12 cellular contexts compared by ENCODE assay signal in genomic region chrX:107880054-107880610, GRCh38. TPM values are rescaled to one million over a fixed set of nuclear protein-coding genes. Genes with fewer than 3 reads are reported as not detected.
DNase-seq lines count a peak whose midpoint lies in the region; ATAC-seq and TF ChIP-seq lines count a peak whose summit lies in the region.
"Had no signal": no experiment of that assay in that cellular context is flagged by ENCODE, and none has a peak within 500 bp of the region (broad histone marks: within the 10 kb centered on the region; RNA-seq: fewer than 3 reads in every experiment).

No MANE protein-coding gene starts in this region.

- peaks cover 4% of the 10 kb centered on the region; the same call in 1 of the 2 replicates for H3K4me1 ChIP-seq in SJCRH30
- no peaks in the 10 kb centered on the region for H3K4me1 ChIP-seq in CD8-positive, alpha-beta memory T cell (ENCODE audit: insufficient read depth, low read length)
- H3K4me1 ChIP-seq: BE2C had no signal

- no peaks in the 10 kb centered on the region for H3K9me3 ChIP-seq in SJCRH30 (replicated peaks)
- no peaks in the 10 kb centered on the region for H3K9me3 ChIP-seq in CD8-positive, alpha-beta memory T cell (ENCODE audit: low read length)
- H3K9me3 ChIP-seq: BE2C had no signal

- H3K27me3 Mint-ChIP-seq in glutamatergic neuron (ENCODE audit: unreplicated experiment) = no peaks in the 10 kb centered on the region
- peaks cover 0 to 6% of the 10 kb centered on the region in 2 donors for H3K27me3 Mint-ChIP-seq in CD8-positive, alpha-beta memory T cell
- H3K27me3 Mint-ChIP-seq: CD4-positive, alpha-beta memory T cell had no signal

- DNase-seq in HK-2 (ENCODE audit: unreplicated experiment) = peak; percentile 51
- peak; percentile 21 to 37 for DNase-seq in SJCRH30
- DNase-seq in iris pigment epithelial cell (ENCODE audit: low read depth) = peak; percentile 2
- peak; percentile 63 for DNase-seq in renal cortical epithelial cell (ENCODE audit: low read depth)
- no peak for DNase-seq in glutamatergic neuron
- no peak for DNase-seq in CD8-positive, alpha-beta memory T cell
- DNase-seq: BE2C, NCI-H2029 treated with DMSO at 0.1 percent for 48 hours, NCI-H524 had no signal

- no peaks in the 10 kb centered on the region for H3K9me3 Mint-ChIP-seq in glutamatergic neuron (ENCODE audit: unreplicated experiment)
- no peaks in the 10 kb centered on the region for H3K9me3 Mint-ChIP-seq in CD8-positive, alpha-beta memory T cell

- no peak overlapping the region for H3K4me3 ChIP-seq in SJCRH30
- no peak overlapping the region for H3K4me3 ChIP-seq in CD8-positive, alpha-beta memory T cell (ENCODE audit: low read length)

- no peaks in the 10 kb centered on the region for H3K27me3 ChIP-seq in SJCRH30
- no peaks in the 10 kb centered on the region for H3K27me3 ChIP-seq in CD8-positive, alpha-beta memory T cell (ENCODE audit: insufficient read depth, low read length, poor library complexity, severe bottlenecking)
- H3K27me3 ChIP-seq: BE2C had no signal

- H3K4me3 Mint-ChIP-seq in glutamatergic neuron (ENCODE audit: unreplicated experiment) = no peak overlapping the region
- H3K4me3 Mint-ChIP-seq in CD8-positive, alpha-beta memory T cell = no peak overlapping the region
- H3K4me3 Mint-ChIP-seq: CD4-positive, alpha-beta memory T cell had no signal

- no peaks in the 10 kb centered on the region for H3K4me1 Mint-ChIP-seq in glutamatergic neuron (ENCODE audit: low read depth, unreplicated experiment)
- no peaks in the 10 kb centered on the region for H3K4me1 Mint-ChIP-seq in CD8-positive, alpha-beta memory T cell

- POLR2A ChIA-PET in CD8-positive, alpha-beta memory T cell (lab: Charles Lee) = no interaction called here

- ATAC-seq in HG02678 (IDR thresholded peaks at IDR 0.05; ENCODE audit: unreplicated experiment) = no peak

- no peaks in the 10 kb centered on the region for H3K36me3 Mint-ChIP-seq in glutamatergic neuron (ENCODE audit: unreplicated experiment)
- H3K36me3 Mint-ChIP-seq in CD8-positive, alpha-beta memory T cell = peaks cover 0 to 8% (median 0%) of the 10 kb centered on the region in 3 donors

- H3K27ac ChIP-seq in SJCRH30 = no peak overlapping the region
- no peak overlapping the region for H3K27ac ChIP-seq in CD8-positive, alpha-beta memory T cell (ENCODE audit: low read depth, low read length)
- H3K27ac ChIP-seq: KMS-11 had no signal

- CTCF ChIA-PET in CD8-positive, alpha-beta memory T cell (lab: Charles Lee) = no interaction called here

- TF ChIP-seq CTCF in glutamatergic neuron (IDR thresholded peaks at IDR 0.05; ENCODE audit: partially characterized antibody, unreplicated experiment) = no peak

- no peaks in the 10 kb centered on the region for H3K36me3 ChIP-seq in SJCRH30
- no peaks in the 10 kb centered on the region for H3K36me3 ChIP-seq in CD8-positive, alpha-beta memory T cell (ENCODE audit: insufficient read depth, low read length)
- H3K36me3 ChIP-seq: BE2C had no signal

- no peak overlapping the region for H3K27ac Mint-ChIP-seq in glutamatergic neuron (ENCODE audit: unreplicated experiment)
- H3K27ac Mint-ChIP-seq in CD8-positive, alpha-beta memory T cell = no peak overlapping the region
- H3K27ac Mint-ChIP-seq: CD4-positive, alpha-beta memory T cell had no signal

RNA-seq across cellular contexts. Expression of gene MID2, which starts 54.5 kb away (rescaled TPM):
- total RNA-seq in SJCRH30 (2014; rRNA removed; shearing (Covaris generic)) = 2.0 and 3.9 TPM in 2 replicates
- total RNA-seq in renal cortical epithelial cell (16.5 and 29.3 TPM in 2 replicates), glutamatergic neuron (ENCODE audit: unreplicated experiment) (5.5 TPM)
- 10 to 100 TPM; 10.6 to 13.3 TPM for total RNA-seq in CD8-positive, alpha-beta memory T cell
- 6.8 TPM for polyA plus RNA-seq in CD8-positive, alpha-beta memory T cell

Comparison
In these comparisons a context has a peak if more than half of its experiments do, and no peak if none do; other contexts are left out.
1. DNase-seq: peak in HK-2 (single experiment), SJCRH30 (2 of 2), iris pigment epithelial cell (single experiment) and renal cortical epithelial cell (single experiment); none in glutamatergic neuron (single experiment) and CD8-positive, alpha-beta memory T cell (0 of 5).